ENCODE assay signal across 28 cellular contexts in the genomic region with DNA sequence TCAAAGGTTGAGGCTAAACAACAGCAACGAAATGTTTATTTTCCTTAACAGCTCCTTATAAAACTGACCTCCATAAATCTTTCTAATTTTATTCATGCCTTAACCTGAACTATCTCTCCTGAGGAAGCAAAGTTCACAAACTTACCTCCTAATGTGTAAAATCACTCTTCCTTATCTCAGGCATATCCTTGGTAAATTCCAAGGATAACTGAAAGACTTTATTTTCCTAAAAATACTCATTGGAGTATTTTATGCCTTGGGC.
"Had no signal": no experiment of that assay in that cellular context is flagged by ENCODE, and none has a peak within 500 bp of the region (broad histone marks: within the 10 kb centered on the region; RNA-seq: fewer than 3 reads in every experiment).

No MANE protein-coding gene starts in this region.

- DNase-seq: activated CD4-positive, alpha-beta T cell treated with anti-CD3 and anti-CD28 coated beads, Interleukin-2, amount 10 ng/mL, durations not matched to agents 7 days and 5 days; activated CD4-positive, alpha-beta T cell treated with anti-CD3 and anti-CD28 coated beads, Interleukin-2, amount 50 U/mL, for 48 hours; activated CD4-positive, CD25-positive, alpha-beta regulatory T cell; activated CD8-positive, alpha-beta T cell treated with anti-CD3 and anti-CD28 coated beads, Interleukin-2, amount 10 ng/mL, durations not matched to agents 7 days and 5 days; activated gamma-delta T cell; activated naive CD4-positive, alpha-beta T cell treated with Interleukin-2 at 50 U/mL for 16 hours; activated naive CD8-positive, alpha-beta T cell treated with anti-CD3 and anti-CD28 coated beads, Interleukin-2, amount 10 ng/mL, durations not matched to agents 7 days and 5 days; activated T-cell treated with anti-CD3 and anti-CD28 coated beads, Interleukin-2, amount 50 U/mL, for 24 hours; amygdala; Kasumi-1; KG1; MG63; NCI-H1048; NCI-H1105 treated with DMSO at 0.1 percent for 48 hours; NCI-H1436; NCI-H1694; NCI-H2029; NCI-H345; NCI-H524 treated with DMSO at 0.1 percent for 48 hours; NK-92 treated with Interleukin-12 subunit alpha and Interleukin-12 subunit beta, amount 100 ng/mL, for 24 hours; Right ventricle myocardium superior; SW 1271; T1000; WERI-Rb-1 had no signal

- H3K27ac Mint-ChIP-seq: activated CD4-positive, alpha-beta T cell treated with anti-CD3 and anti-CD28 coated beads, Interleukin-2, amount 10 ng/mL, durations not matched to agents 7 days and 5 days; activated CD8-positive, alpha-beta T cell treated with anti-CD3 and anti-CD28 coated beads, Interleukin-2, amount 10 ng/mL, durations not matched to agents 7 days and 5 days; activated naive CD4-positive, alpha-beta T cell treated with anti-CD3 and anti-CD28 coated beads, Interleukin-2, amount 50 U/mL, for 24 hours; activated naive CD8-positive, alpha-beta T cell treated with anti-CD3 and anti-CD28 coated beads, Interleukin-2, amount 10 ng/mL, durations not matched to agents 7 days and 5 days; activated T-cell treated with anti-CD3 and anti-CD28 coated beads, Interleukin-2, amount 50 U/mL, for 24 hours; activated T-helper 2 cell treated with anti-CD3 and anti-CD28 coated beads, Interferon-gamma antibody, Interleukin-2, Interleukin-4, amounts not matched to agents 10 μg/mL and 5 μg/mL and 100 μg/mL, durations not matched to agents 14 hours and 24 hours and 36 hours had no signal

- H3K4me3 ChIP-seq: ascending aorta, cardiac muscle cell, MG63 had no signal

- H3K4me3 Mint-ChIP-seq: activated CD4-positive, alpha-beta T cell treated with anti-CD3 and anti-CD28 coated beads, Interleukin-2, amount 10 ng/mL, durations not matched to agents 7 days and 5 days; activated CD8-positive, alpha-beta T cell treated with anti-CD3 and anti-CD28 coated beads, Interleukin-2, amount 10 ng/mL, durations not matched to agents 7 days and 5 days; activated naive CD4-positive, alpha-beta T cell treated with anti-CD3 and anti-CD28 coated beads, Interleukin-2, amount 50 U/mL, for 24 hours; activated naive CD8-positive, alpha-beta T cell treated with anti-CD3 and anti-CD28 coated beads, Interleukin-2, amount 10 ng/mL, durations not matched to agents 7 days and 5 days; activated T-cell treated with anti-CD3 and anti-CD28 coated beads, Interleukin-2, amount 50 U/mL, for 24 hours had no signal

- ATAC-seq: activated CD8-positive, alpha-beta T cell treated with anti-CD3 and anti-CD28 coated beads, Interleukin-2, amount 10 ng/mL, durations not matched to agents 7 days and 5 days had no signal

- H3K27ac ChIP-seq: ascending aorta, cardiac muscle cell, WERI-Rb-1 had no signal

- H3K36me3 ChIP-seq: ascending aorta, cardiac muscle cell, MG63, WERI-Rb-1 had no signal

- H3K36me3 Mint-ChIP-seq: activated naive CD4-positive, alpha-beta T cell treated with anti-CD3 and anti-CD28 coated beads, Interleukin-2, amount 50 U/mL, for 24 hours; activated naive CD8-positive, alpha-beta T cell treated with anti-CD3 and anti-CD28 coated beads, Interleukin-2, amount 10 ng/mL, durations not matched to agents 7 days and 5 days had no signal

- H3K9me3 ChIP-seq: ascending aorta, MG63 had no signal

- H3K4me1 ChIP-seq: ascending aorta had no signal

- H3K4me1 Mint-ChIP-seq: activated CD4-positive, alpha-beta T cell treated with anti-CD3 and anti-CD28 coated beads, Interleukin-2, amount 10 ng/mL, durations not matched to agents 7 days and 5 days; activated naive CD4-positive, alpha-beta T cell treated with anti-CD3 and anti-CD28 coated beads, Interleukin-2, amount 50 U/mL, for 24 hours; activated naive CD8-positive, alpha-beta T cell treated with anti-CD3 and anti-CD28 coated beads, Interleukin-2, amount 10 ng/mL, durations not matched to agents 7 days and 5 days had no signal

- H3K27me3 ChIP-seq: ascending aorta, cardiac muscle cell, MG63 had no signal

- H3K9me3 Mint-ChIP-seq: activated CD4-positive, alpha-beta T cell treated with anti-CD3 and anti-CD28 coated beads, Interleukin-2, amount 10 ng/mL, durations not matched to agents 7 days and 5 days; activated naive CD4-positive, alpha-beta T cell treated with anti-CD3 and anti-CD28 coated beads, Interleukin-2, amount 50 U/mL, for 24 hours; activated naive CD8-positive, alpha-beta T cell treated with anti-CD3 and anti-CD28 coated beads, Interleukin-2, amount 10 ng/mL, durations not matched to agents 7 days and 5 days; activated T-cell treated with anti-CD3 and anti-CD28 coated beads, Interleukin-2, amount 50 U/mL, for 24 hours; activated T-helper 2 cell treated with anti-CD3 and anti-CD28 coated beads, Interferon-gamma antibody, Interleukin-2, Interleukin-4, amounts not matched to agents 10 μg/mL and 5 μg/mL and 100 μg/mL, durations not matched to agents 14 hours and 24 hours and 36 hours had no signal
